ENCODE assay signal across 1 cellular context in genomic region chr15:35506272-35506870, GRCh38.
TF ChIP-seq lines count a peak whose summit lies in the region.

No MANE protein-coding gene starts in this region.

TF ChIP-seq in H1, 55 proteins besides CTCF, POLR2A, EP300 and RAD21 (continued from another document):
- no peak for TF ChIP-seq CHD7 (IDR thresholded peaks at IDR 0.05; ENCODE audit: insufficient replicate concordance, low read length)
- no peak for TF ChIP-seq FOSL1 (IDR thresholded peaks at IDR 0.05; ENCODE audit: insufficient read depth, low read depth, low read length)
- no peak for TF ChIP-seq RNF2 (IDR thresholded peaks at IDR 0.05; ENCODE audit: borderline replicate concordance, low read depth, low read length, missing control alignments, poor library complexity, severe bottlenecking)
- TF ChIP-seq PHF8 (conservative IDR thresholded peaks at IDR 0.05; ENCODE audit: low read depth, low read length): no peak
- no peak for TF ChIP-seq JUN (IDR thresholded peaks at IDR 0.05; ENCODE audit: low read depth, low read length)
- TF ChIP-seq EGR1 (IDR thresholded peaks at IDR 0.05; ENCODE audit: borderline replicate concordance, low read depth, low read length): no peak
- TF ChIP-seq ATF2 (IDR thresholded peaks at IDR 0.05; ENCODE audit: low read length): no peak
- TF ChIP-seq CHD1 (IDR thresholded peaks at IDR 0.05; ENCODE audit: low read depth, low read length): no peak
